ENCODE assay signal across 8 cellular contexts in genomic region chr7:156639426-156640256, GRCh38. TPM values are rescaled to one million over a fixed set of nuclear protein-coding genes. Genes with fewer than 3 reads are reported as not detected.
DNase-seq lines count a peak whose midpoint lies in the region; ATAC-seq and TF ChIP-seq lines count a peak whose summit lies in the region.

No MANE protein-coding gene starts in this region.

- peak in 6 of 61 donors; percentile 37 to 52 (median 43) for DNase-seq in caudate nucleus (lab: John Stamatoyannopoulos, UW)
- peak; percentile 8 to 17 for DNase-seq in lung microvascular endothelial cell (ENCODE audit: low read depth in 2 of 2)
- peak in 1 of 2 donors; percentile 68 for DNase-seq in aorta
- DNase-seq in activated CD4-positive, CD25-positive, alpha-beta regulatory T cell (lab: John Stamatoyannopoulos, UW): no peak

- WGBS in aorta, 2 donors: 47 to 51% methylated on average over 52 of the region's 52 CpGs

- H3K27me3 ChIP-seq in KMS-11 (ENCODE audit: insufficient read depth, low read depth): no peaks in the 10 kb centered on the region
- H3K27me3 ChIP-seq in aorta (ENCODE audit: control insufficient read depth in 1 of 2, insufficient read depth in 2 of 2, low read length in 1 of 2): no peaks in the 10 kb centered on the region

- H3K9ac ChIP-seq in KMS-11: peak overlapping the region; percentile 97

- peak overlapping the region; percentile 81 for H3K4me2 ChIP-seq in KMS-11

- peak overlapping the region; percentile 83; the same call in 1 of the 2 replicates for H3K4me3 ChIP-seq in GM08714 (ENCODE audit: low read length)
- H3K4me3 ChIP-seq in KMS-11 (IDR thresholded peaks at IDR 0.05; ENCODE audit: insufficient read depth, low read depth, low read length): no peak overlapping the region
- H3K4me3 ChIP-seq in aorta (ENCODE audit: low read length in 2 of 2): peak overlapping the region in 1 of 2 donors; percentile 33

- H3K27ac ChIP-seq in KMS-11 (peak overlapping the region; percentile 96), caudate nucleus (ENCODE audit: low read depth, low read length) (peak overlapping the region; percentile 79), aorta (ENCODE audit: low read depth in 1 of 2, low read length in 2 of 2) (no peak overlapping the region)

- H3K9me3 ChIP-seq in aorta (ENCODE audit: control insufficient read depth, low read length): peaks cover 2% of the 10 kb centered on the region

- H3K4me1 ChIP-seq in KMS-11 (ENCODE audit: low read depth, poor library complexity, severe bottlenecking) (peaks cover 16% of the 10 kb centered on the region), aorta (ENCODE audit: control insufficient read depth in 1 of 2, insufficient read depth in 2 of 2, low read length in 2 of 2) (no peaks in the 10 kb centered on the region)

- no peak for TF ChIP-seq CTCF in KMS-11 (conservative IDR thresholded peaks at IDR 0.05; ENCODE audit: low read depth, low read length)

- ATAC-seq in aorta (ENCODE audit: low FRiP score) (peak; percentile 17), GM21367 (IDR thresholded peaks at IDR 0.05; ENCODE audit: unreplicated experiment) (no peak), GM18868 (IDR thresholded peaks at IDR 0.05; ENCODE audit: unreplicated experiment) (no peak)

- intact Hi-C loops in aorta (cut with DNase I): no loop called here

- peak overlapping the region; percentile 95 for H2AFZ ChIP-seq in KMS-11 (ENCODE audit: low read depth)

- H3K36me3 ChIP-seq in KMS-11 (ENCODE audit: insufficient read depth): no peaks in the 10 kb centered on the region
- no peaks in the 10 kb centered on the region for H3K36me3 ChIP-seq in aorta (ENCODE audit: control insufficient read depth in 1 of 2, insufficient read depth in 2 of 2, low read length in 1 of 2)

- no peaks in the 10 kb centered on the region; the same call in 1 of the 2 replicates for H3K79me2 ChIP-seq in KMS-11 (ENCODE audit: insufficient read depth, low read depth)

- no peaks in the 10 kb centered on the region for H4K20me1 ChIP-seq in KMS-11 (ENCODE audit: insufficient read depth)

RNA-seq across cellular contexts. Expression of gene RNF32, which starts 0.9 kb away (rescaled TPM):
- total RNA-seq in lung microvascular endothelial cell (0.20 and 0.44 TPM in 2 replicates), aorta (under 1 TPM in 1 of 2 donors, not detected in 1; 0.72 TPM)
- polyA plus RNA-seq in aorta: under 1 TPM in 1 of 2 donors, not detected in 1; 0.20 TPM

Comparison
In these comparisons a context has a peak if more than half of its experiments do, and no peak if none do; other contexts are left out.
1. H3K27ac ChIP-seq: peak in KMS-11 (single experiment) and caudate nucleus (single experiment); none in aorta (0 of 2).
2. DNase-seq: peak in lung microvascular endothelial cell (2 of 2); none in activated CD4-positive, CD25-positive, alpha-beta regulatory T cell (0 of 4).